In genomic region chr6:134058622-134059366, GRCh38 we compare ENCODE assay signal across 15 cellular contexts. TPM values are rescaled to one million over a fixed set of nuclear protein-coding genes. Genes with fewer than 3 reads are reported as not detected.
DNase-seq lines count a peak whose midpoint lies in the region; ATAC-seq and TF ChIP-seq lines count a peak whose summit lies in the region.
"Had no signal": no experiment of that assay in that cellular context is flagged by ENCODE, and none has a peak within 500 bp of the region (broad histone marks: within the 10 kb centered on the region; RNA-seq: fewer than 3 reads in every experiment).

No MANE protein-coding gene starts in this region.

- no peak overlapping the region for H3K27ac Mint-ChIP-seq in activated naive CD8-positive, alpha-beta T cell treated with anti-CD3 and anti-CD28 coated beads, Interleukin-2, amount 50 U/mL, for 24 hours
- H3K27ac Mint-ChIP-seq: activated CD4-positive, alpha-beta T cell treated with anti-CD3 and anti-CD28 coated beads, Interleukin-2, amount 10 ng/mL, durations not matched to agents 7 days and 5 days; T-helper 1 cell treated with Interleukin-12 subunit alpha and Interleukin-12 subunit beta and Interleukin-4 antibody, amounts not matched to agents 30 μg/mL and 1 μg/mL, for 36 hours had no signal

- H3K27me3 Mint-ChIP-seq in activated naive CD8-positive, alpha-beta T cell treated with anti-CD3 and anti-CD28 coated beads, Interleukin-2, amount 50 U/mL, for 24 hours, result no peaks in the 10 kb centered on the region

- H3K4me3 ChIP-seq in AG10803 (ENCODE audit: low read length), result no peak overlapping the region
- H3K4me3 ChIP-seq in epithelial cell of esophagus (ENCODE audit: low read length), result no peak overlapping the region
- H3K4me3 ChIP-seq: gastrocnemius medialis, left lung had no signal

- no peaks in the 10 kb centered on the region for H3K9me3 Mint-ChIP-seq in activated naive CD8-positive, alpha-beta T cell treated with anti-CD3 and anti-CD28 coated beads, Interleukin-2, amount 50 U/mL, for 24 hours
- H3K9me3 Mint-ChIP-seq: activated CD4-positive, alpha-beta T cell treated with anti-CD3 and anti-CD28 coated beads, Interleukin-2, amount 10 ng/mL, durations not matched to agents 7 days and 5 days; T-helper 1 cell treated with Interleukin-12 subunit alpha and Interleukin-12 subunit beta and Interleukin-4 antibody, amounts not matched to agents 30 μg/mL and 1 μg/mL, for 36 hours had no signal

- DNase-seq in AG10803 (ENCODE audit: low read depth) (peak; percentile 16), NCI-H226 (peak; percentile 82), epithelial cell of esophagus (ENCODE audit: low read depth) (peak; percentile 70), left lobe of liver (ENCODE audit: low spot score) (no peak), NCI-H2196 (lab: John Stamatoyannopoulos, UW; ENCODE audit: unreplicated experiment) (no peak), anterior cingulate cortex (lab: John Stamatoyannopoulos, UW) (no peak)
- no peak for DNase-seq in activated naive CD8-positive, alpha-beta T cell treated with anti-CD3 and anti-CD28 coated beads, Interleukin-2, amount 50 U/mL, for 24 hours
- DNase-seq: activated CD4-positive, alpha-beta T cell treated with anti-CD3 and anti-CD28 coated beads, Interleukin-2, amount 10 ng/mL, durations not matched to agents 7 days and 5 days; central memory CD4-positive, alpha-beta T cell; gastrocnemius medialis; left lung; NCI-H1436; PC-3 had no signal

- TF ChIP-seq CTCF in AG10803 (conservative IDR thresholded peaks at IDR 0.05; ENCODE audit: low read length) (no peak), epithelial cell of esophagus (IDR thresholded peaks at IDR 0.05; ENCODE audit: insufficient read depth, low read depth, low read length, missing control alignments) (no peak)

- ATAC-seq in left lobe of liver (peak; percentile 68), HG03095 (IDR thresholded peaks at IDR 0.05; ENCODE audit: unreplicated experiment) (no peak)
- ATAC-seq in activated naive CD8-positive, alpha-beta T cell treated with anti-CD3 and anti-CD28 coated beads, Interleukin-2, amount 50 U/mL, for 24 hours, result no peak
- ATAC-seq: gastrocnemius medialis, left lung, PC-3 had no signal

- no peak overlapping the region for H3K4me3 Mint-ChIP-seq in activated naive CD8-positive, alpha-beta T cell treated with anti-CD3 and anti-CD28 coated beads, Interleukin-2, amount 50 U/mL, for 24 hours
- H3K4me3 Mint-ChIP-seq: activated CD4-positive, alpha-beta T cell treated with anti-CD3 and anti-CD28 coated beads, Interleukin-2, amount 10 ng/mL, durations not matched to agents 7 days and 5 days; T-helper 1 cell treated with Interleukin-12 subunit alpha and Interleukin-12 subunit beta and Interleukin-4 antibody, amounts not matched to agents 30 μg/mL and 1 μg/mL, for 36 hours had no signal

- H3K36me3 Mint-ChIP-seq in activated naive CD8-positive, alpha-beta T cell treated with anti-CD3 and anti-CD28 coated beads, Interleukin-2, amount 50 U/mL, for 24 hours (ENCODE audit: low read depth), result no peaks in the 10 kb centered on the region

- H3K4me1 Mint-ChIP-seq in activated naive CD8-positive, alpha-beta T cell treated with anti-CD3 and anti-CD28 coated beads, Interleukin-2, amount 50 U/mL, for 24 hours, result peaks cover under 1% of the 10 kb centered on the region
- H3K4me1 Mint-ChIP-seq: activated CD4-positive, alpha-beta T cell treated with anti-CD3 and anti-CD28 coated beads, Interleukin-2, amount 10 ng/mL, durations not matched to agents 7 days and 5 days had no signal

RNA-seq across cellular contexts. Expression of gene SLC2A12, which starts 6.4 kb away (rescaled TPM):
- total RNA-seq in left lobe of liver, result 0.75 TPM

Comparison
In these comparisons a context has a peak if more than half of its experiments do, and no peak if none do; other contexts are left out.
1. DNase-seq: peak in AG10803 (single experiment), NCI-H226 (single experiment) and epithelial cell of esophagus (single experiment); none in left lobe of liver (single experiment), NCI-H2196 (single experiment), activated naive CD8-positive, alpha-beta T cell treated with anti-CD3 and anti-CD28 coated beads, Interleukin-2, amount 50 U/mL, for 24 hours (single experiment) and anterior cingulate cortex (0 of 58).